ENCODE assay signal across 1 cellular context in genomic region chr2:200380833-200381542, GRCh38.
TF ChIP-seq lines count a peak whose summit lies in the region.

No MANE protein-coding gene starts in this region.

TF ChIP-seq in WTC11, 78 proteins besides CTCF, POLR2A, EP300 and RAD21 (continued from another document):
- TF ChIP-seq PRDM15 (CRISPR knock-in tag; IDR thresholded peaks at IDR 0.05) (no peak), AR (CRISPR knock-in tag; IDR thresholded peaks at IDR 0.05) (no peak)
TF ChIP-seq in WTC11: peak in this region for 0.
